ENCODE assay signal across 10 cellular contexts in the genomic region with DNA sequence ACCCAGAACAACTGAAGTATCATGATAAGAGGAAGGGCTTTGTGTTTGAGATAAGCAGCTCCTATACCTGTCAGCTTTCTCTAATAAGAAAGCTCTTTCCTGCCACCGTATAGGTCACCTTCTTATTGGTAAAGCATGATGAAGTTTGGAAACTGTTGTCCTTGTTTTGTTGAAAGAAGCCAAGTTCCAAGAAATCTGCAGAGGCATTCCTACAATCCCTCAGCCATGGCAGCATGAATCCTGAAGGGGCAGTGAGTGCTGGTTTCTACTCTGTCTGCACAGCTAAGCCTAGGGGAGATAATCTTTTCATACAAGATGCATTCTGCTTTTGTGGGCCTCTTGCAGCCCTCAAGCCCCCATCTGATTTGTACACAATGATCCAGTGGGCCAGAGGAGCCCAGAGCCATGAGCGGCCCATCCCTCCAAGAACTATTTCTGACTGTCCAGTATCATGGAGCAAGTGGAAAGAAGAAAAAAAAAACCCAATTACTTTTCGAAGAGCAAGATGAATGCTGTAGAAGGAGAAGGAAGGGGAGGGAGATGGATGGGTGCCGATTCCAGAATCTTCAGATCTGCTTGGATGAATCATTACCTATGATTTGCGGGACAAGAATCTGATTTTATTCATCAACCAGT. TPM values are rescaled to one million over a fixed set of nuclear protein-coding genes. Genes with fewer than 3 reads are reported as not detected.
A peak's percentile ranks its signal among the peaks of the same experiment; 100 is the strongest.
DNase-seq lines count a peak whose midpoint lies in the region; ATAC-seq and TF ChIP-seq lines count a peak whose summit lies in the region.
"Had no signal": no experiment of that assay in that cellular context is flagged by ENCODE, and none has a peak within 500 bp of the region (broad histone marks: within the 10 kb centered on the region; RNA-seq: fewer than 3 reads in every experiment).

No MANE protein-coding gene starts in this region.

- no peak for TF ChIP-seq EP300 in suprapubic skin (IDR thresholded peaks at IDR 0.05)

- peaks cover 30% of the 10 kb centered on the region for H4K20me1 ChIP-seq in IMR-90 (ENCODE audit: insufficient read depth, low read length)
- peaks cover 11% of the 10 kb centered on the region for H4K20me1 ChIP-seq in mammary epithelial cell (ENCODE audit: insufficient read depth, low read length)

- peak overlapping the region; percentile 71 to 81 for H4K8ac ChIP-seq in IMR-90 (ENCODE audit: low read depth in 2 of 2, low read length in 2 of 2)

- H3K4me1 ChIP-seq in IMR-90 (ENCODE audit: control insufficient read depth, insufficient read depth, low read length) (peaks cover 9% of the 10 kb centered on the region), mammary epithelial cell (ENCODE audit: insufficient read depth, low read length) (peaks cover 21% of the 10 kb centered on the region), left lung (peaks cover 3 to 44% of the 10 kb centered on the region in 2 donors), suprapubic skin (peaks cover 48% of the 10 kb centered on the region)

- ATAC-seq in IMR-90 (ENCODE audit: low read depth): no peak
- ATAC-seq in left lung: no peak

- dilution Hi-C loops in IMR-90 (cut with HindIII; ENCODE audit: low sequenced_read_pairs, unreplicated experiment) (no loop called here), mammary epithelial cell (cut with HindIII; ENCODE audit: low sequenced_read_pairs) (loop anchor here (5.0 kb wide), 1 partner anchor 382 kb away; no protein-coding TSS in a partner anchor)

- peak overlapping the region; percentile 98 for H2BK5ac ChIP-seq in IMR-90 (ENCODE audit: low read depth, low read length, poor library complexity, severe bottlenecking)

- peak overlapping the region; percentile 46 for H3K4me3 ChIP-seq in IMR-90 (ENCODE audit: insufficient read depth, low read depth, low read length)
- peak overlapping the region; percentile 51 to 67 (median 62) for H3K4me3 ChIP-seq in mammary epithelial cell (replicated peaks in 1 of 3; ENCODE audit: insufficient read depth in 1 of 3, low read depth in 2 of 3, low read length in 3 of 3)
- H3K4me3 ChIP-seq in left lung: no peak overlapping the region
- peak overlapping the region; percentile 61 for H3K4me3 ChIP-seq in suprapubic skin
- H3K4me3 ChIP-seq: body of pancreas had no signal

- no CpG with 5 or more reads among the region's 5 CpGs for WGBS in IMR-90 (ENCODE audit: extremely low coverage in 2 of 2, insufficient read length in 1 of 2), 2 experiments
- WGBS in mammary epithelial cell (ENCODE audit: low coverage, missing lambda C conversion rate): 29% methylated on average over 5 of the region's 5 CpGs
- 47% methylated on average over 5 of the region's 5 CpGs for WGBS in suprapubic skin

- TF ChIP-seq CTCF in IMR-90 (conservative IDR thresholded peaks at IDR 0.05; ENCODE audit: low read depth, low read length) (0 out of 2 replicates have a peak, but pooled peaks have one; percentile 24), mammary epithelial cell (conservative IDR thresholded peaks at IDR 0.05 in 1 of 2, IDR thresholded peaks at IDR 0.05 in 1 of 2; ENCODE audit: extremely low read depth in 1 of 2, insufficient read depth in 1 of 2, low read depth in 1 of 2, low read length in 2 of 2) (no peak), left lung (IDR thresholded peaks at IDR 0.05) (no peak), suprapubic skin (IDR thresholded peaks at IDR 0.05) (no peak)

- H3K36me3 ChIP-seq in IMR-90 (ENCODE audit: control insufficient read depth, insufficient read depth, low read length): peaks cover 26% of the 10 kb centered on the region
- peaks cover 20% of the 10 kb centered on the region for H3K36me3 ChIP-seq in mammary epithelial cell (ENCODE audit: insufficient read depth, low read length)
- peaks cover 0 to 17% of the 10 kb centered on the region in 2 donors for H3K36me3 ChIP-seq in left lung
- peaks cover 13% of the 10 kb centered on the region for H3K36me3 ChIP-seq in suprapubic skin

- H3K18ac ChIP-seq in IMR-90 (ENCODE audit: low read depth, low read length): peak overlapping the region; percentile 68

- H3K23ac ChIP-seq in IMR-90 (ENCODE audit: low read depth, low read length): peak overlapping the region; percentile 94

- peak; percentile 18; the same call in 1 of the 2 replicates for TF ChIP-seq RAD21 in IMR-90 (IDR thresholded peaks at IDR 0.05; ENCODE audit: low read length)

- H3K9ac ChIP-seq in IMR-90 (ENCODE audit: low read depth, low read length) (peak overlapping the region; percentile 61), mammary epithelial cell (ENCODE audit: insufficient read depth, low read length) (peak overlapping the region; percentile 89)

- peak overlapping the region; percentile 93 for H3K14ac ChIP-seq in IMR-90 (replicated peaks; ENCODE audit: low read depth, low read length)

- H4K5ac ChIP-seq in IMR-90 (ENCODE audit: low read depth, low read length): peak overlapping the region; percentile 86

- POLR2A ChIA-PET in IMR-90 (lab: Charles Lee; ENCODE audit: unreplicated experiment): no interaction called here

- H3K27me3 ChIP-seq in IMR-90 (ENCODE audit: control insufficient read depth, insufficient read depth, low read length) (no peaks in the 10 kb centered on the region), mammary epithelial cell (ENCODE audit: insufficient read depth, low read length) (no peaks in the 10 kb centered on the region), left lung (peaks cover 0 to 59% of the 10 kb centered on the region in 2 donors), suprapubic skin (no peaks in the 10 kb centered on the region)
- H3K27me3 ChIP-seq: body of pancreas had no signal

- intact Hi-C loops in IMR-90 (cut with micrococcal nuclease): loop anchor here (1.0 to 2.0 kb wide), 4 partner anchors 68 to 275 kb away; no protein-coding TSS in a partner anchor
- intact Hi-C loops in mammary epithelial cell (cut with micrococcal nuclease): loop anchor here (5.0 to 10.0 kb wide), 2 partner anchors 67 to 134 kb away; no protein-coding TSS in a partner anchor
- intact Hi-C loops in left lung (cut with DNase I): no loop called here

- H2AK9ac ChIP-seq in IMR-90 (replicated peaks; ENCODE audit: low read depth, low read length, poor library complexity): peak overlapping the region; percentile 82

- peak overlapping the region; percentile 95 for H3K56ac ChIP-seq in IMR-90 (ENCODE audit: extremely low read depth, insufficient read depth, low read length)

- peak overlapping the region; percentile 37 for H2BK15ac ChIP-seq in IMR-90 (ENCODE audit: low read depth, low read length)

- BruUV-seq in IMR-90 (replicated peaks; lab: Mats Ljungman, UMichigan) (TSS peak; percentile 63), mammary epithelial cell (replicated peaks; lab: Mats Ljungman, UMichigan) (TSS peak; percentile 17)

- CTCF ChIA-PET in IMR-90 (lab: Yijun Ruan, JAX) (interaction anchor here (0.6 to 1.7 kb wide), 8 partner anchors 68 to 873 kb away, joined by 3 to 13 read pairs (median 3); no protein-coding TSS in a partner anchor), mammary epithelial cell (lab: Charles Lee; ENCODE audit: low non-redundant PET) (no interaction called here)

- H3K79me2 ChIP-seq in mammary epithelial cell (ENCODE audit: insufficient read depth, low read length): peaks cover 31% of the 10 kb centered on the region

- no peak for TF ChIP-seq POLR2A in IMR-90 (IDR thresholded peaks at IDR 0.05; ENCODE audit: low read depth, low read length)
- TF ChIP-seq POLR2A in suprapubic skin (IDR thresholded peaks at IDR 0.05): no peak

- in situ Hi-C loops in IMR-90 (cut with MboI; ENCODE audit: low sequenced_read_pairs): loop anchor here (5.0 kb wide), 1 partner anchor 277 kb away; no protein-coding TSS in a partner anchor
- in situ Hi-C loops in mammary epithelial cell (cut with MboI; ENCODE audit: low sequenced_read_pairs in 2 of 2): loop anchor here in 1 of 2 donors (25.0 kb wide), 1 partner anchor 867 kb away; no protein-coding TSS in a partner anchor

- H4K91ac ChIP-seq in IMR-90 (ENCODE audit: insufficient read depth, low read depth, low read length): peak overlapping the region; percentile 88

- DNase-seq in IMR-90 (peak; percentile 52), mammary epithelial cell (no peak), left lung (no peak), suprapubic skin (ENCODE audit: low spot score in 2 of 2) (no peak), HuH-7.5 (ENCODE audit: low spot score) (no peak), activated gamma-delta T cell treated with Interleukin-2 at 50 U/mL for 16 hours (no peak)
- no peak for DNase-seq in stimulated activated CD4-positive, alpha-beta T cell treated with anti-CD3 and anti-CD28 coated beads, Interleukin-4, amount 100 ng/mL, for 4 hours
- DNase-seq: NCI-H1048, T-helper 2 cell had no signal

- H2AFZ ChIP-seq in IMR-90 (replicated peaks; ENCODE audit: low read length, poor library complexity) (peak overlapping the region; percentile 52), mammary epithelial cell (ENCODE audit: low read depth, low read length) (peak overlapping the region; percentile 53)

- peak overlapping the region; percentile 58 for H3K4me2 ChIP-seq in IMR-90 (ENCODE audit: low read depth, low read length)
- peak overlapping the region; percentile 95 for H3K4me2 ChIP-seq in mammary epithelial cell (ENCODE audit: insufficient read depth, low read depth, low read length)

- peaks cover 3 to 29% of the 10 kb centered on the region in 2 experiments; a peak in 2 of 4 replicates for H3K79me1 ChIP-seq in IMR-90 (ENCODE audit: low read depth in 1 of 2, low read length in 2 of 2)

- peak overlapping the region; percentile 94 for H3K4ac ChIP-seq in IMR-90 (ENCODE audit: low read depth, low read length)

- H2BK120ac ChIP-seq in IMR-90 (ENCODE audit: low read depth, low read length): peak overlapping the region; percentile 97

- peaks cover 8% of the 10 kb centered on the region; the same call in 1 of the 2 replicates for H3K9me1 ChIP-seq in IMR-90 (ENCODE audit: insufficient read depth, low read length)

- H2AK5ac ChIP-seq in IMR-90 (ENCODE audit: low read depth, low read length): peak overlapping the region; percentile 93

- peak overlapping the region; percentile 49 for H2BK20ac ChIP-seq in IMR-90 (ENCODE audit: low read depth, low read length)

- no peaks in the 10 kb centered on the region for H3K9me3 ChIP-seq in IMR-90 (ENCODE audit: control insufficient read depth, insufficient read depth, low read length)
- H3K9me3 ChIP-seq in mammary epithelial cell (replicated peaks; ENCODE audit: insufficient read depth, low read length): no peaks in the 10 kb centered on the region
- no peaks in the 10 kb centered on the region for H3K9me3 ChIP-seq in left lung
- no peaks in the 10 kb centered on the region for H3K9me3 ChIP-seq in suprapubic skin
- H3K9me3 ChIP-seq: body of pancreas had no signal

- peak overlapping the region; percentile 97 for H3K27ac ChIP-seq in IMR-90 (ENCODE audit: insufficient read depth, low read length)
- H3K27ac ChIP-seq in mammary epithelial cell (ENCODE audit: insufficient read depth, low read depth, low read length): peak overlapping the region; percentile 92
- peak overlapping the region; percentile 67 to 91 for H3K27ac ChIP-seq in left lung
- peak overlapping the region; percentile 94 for H3K27ac ChIP-seq in suprapubic skin

RNA-seq across cellular contexts. Expression of a gene that starts 1.9 kb away (rescaled TPM):
- total RNA-seq in IMR-90 (2012; rRNA removed) (3,217 and 4,071 TPM in 2 replicates), mammary epithelial cell (over 10,000 TPM in 1 of 2 donors, 1,000 to 10,000 TPM in 1; 3,517 to 11,760 TPM), left lung (100 to 1,000 TPM; 498 to 570 TPM), suprapubic skin (100 to 1,000 TPM in 1 of 4 donors, 10 to 100 TPM in 3; 82.0 to 396 (median 89.6) TPM)
- polyA plus RNA-seq in IMR-90 (2012; rRNA removed) (1,562 and 1,711 TPM in 2 replicates), mammary epithelial cell (909 TPM)
- 567 and 904 TPM in 2 replicates for polyA plus RNA-seq in IMR-90 (2012; cell fraction: cytosol; rRNA removed)
- 2,496 and 5,799 TPM in 2 replicates for polyA plus RNA-seq in IMR-90 (2012; cell fraction: nucleus; rRNA removed; ENCODE audit: low replicate concordance)
- 7,367 TPM for polyA minus RNA-seq in mammary epithelial cell

Comparison
In these comparisons a context has a peak if more than half of its experiments do, and no peak if none do; other contexts are left out.
1. H3K4me3 ChIP-seq: peak in IMR-90 (single experiment), mammary epithelial cell (3 of 3) and suprapubic skin (single experiment); none in left lung (0 of 2).
2. intact Hi-C loops: an anchor here in IMR-90 (1.0 to 2.0 kb wide) and mammary epithelial cell (5.0 to 10.0 kb wide); none called in left lung.
3. Peak in every context shown above with its lines, with median percentiles within 50 percentile points of each other: H3K27ac ChIP-seq.